Comparison of ENCODE assay signal across 18 cellular contexts in genomic region chr2:170350929-170351826, GRCh38.
"Had no signal": no experiment of that assay in that cellular context is flagged by ENCODE, and none has a peak within 500 bp of the region (broad histone marks: within the 10 kb centered on the region; RNA-seq: fewer than 3 reads in every experiment).

No MANE protein-coding gene starts in this region.

- H3K4me1 ChIP-seq: adrenal gland, gastroesophageal sphincter, parathyroid adenoma, stomach, testis, upper lobe of left lung had no signal

- H3K36me3 Mint-ChIP-seq: activated naive CD4-positive, alpha-beta T cell treated with anti-CD3 and anti-CD28 coated beads, Interleukin-2, amount 50 U/mL, for 24 hours; naive B cell had no signal

- H3K36me3 ChIP-seq: adrenal gland, gastroesophageal sphincter, neutrophil, stomach, upper lobe of left lung had no signal

- DNase-seq: activated CD4-positive, alpha-beta memory T cell treated with anti-CD3 and anti-CD28 coated beads, Interleukin-2, amount 10 ng/mL, durations not matched to agents 7 days and 5 days; activated CD4-positive, alpha-beta T cell treated with anti-CD3 and anti-CD28 coated beads for 4 hours; activated T-cell treated with anti-CD3 and anti-CD28 coated beads, Interleukin-2, amount 50 U/mL, for 24 hours; adrenal gland; dermis blood vessel endothelial cell; effector memory CD8-positive, alpha-beta T cell; islet precursor cell; naive B cell; stimulated activated CD4-positive, alpha-beta T cell treated with anti-CD3 and anti-CD28 coated beads, Interleukin-12 subunit alpha, Interleukin-12 subunit beta, amount 100 ng/mL, for 4 hours; stimulated activated CD4-positive, alpha-beta T cell treated with anti-CD3 and anti-CD28 coated beads, Interleukin-2, amount 100 ng/mL, for 24 hours; stomach; testis; upper lobe of left lung had no signal

- H3K4me3 Mint-ChIP-seq: activated CD4-positive, alpha-beta memory T cell treated with anti-CD3 and anti-CD28 coated beads, Interleukin-2, amount 10 ng/mL, durations not matched to agents 7 days and 5 days; activated naive CD4-positive, alpha-beta T cell treated with anti-CD3 and anti-CD28 coated beads, Interleukin-2, amount 50 U/mL, for 24 hours; activated T-cell treated with anti-CD3 and anti-CD28 coated beads, Interleukin-2, amount 50 U/mL, for 24 hours; effector memory CD8-positive, alpha-beta T cell; naive B cell had no signal

- H3K9me3 ChIP-seq: adrenal gland, gastroesophageal sphincter, neutrophil, stomach, testis, upper lobe of left lung had no signal

- H3K4me3 ChIP-seq: adrenal gland, gastroesophageal sphincter, lung, stomach, testis, upper lobe of left lung had no signal

- H3K27me3 Mint-ChIP-seq: activated CD4-positive, alpha-beta memory T cell treated with anti-CD3 and anti-CD28 coated beads, Interleukin-2, amount 10 ng/mL, durations not matched to agents 7 days and 5 days had no signal

- H3K27ac ChIP-seq: adrenal gland, gastroesophageal sphincter, neutrophil, parathyroid adenoma, stomach, testis, upper lobe of left lung had no signal

- H3K9me3 Mint-ChIP-seq: activated CD4-positive, alpha-beta memory T cell treated with anti-CD3 and anti-CD28 coated beads, Interleukin-2, amount 10 ng/mL, durations not matched to agents 7 days and 5 days; activated naive CD4-positive, alpha-beta T cell treated with anti-CD3 and anti-CD28 coated beads, Interleukin-2, amount 50 U/mL, for 24 hours; activated T-cell treated with anti-CD3 and anti-CD28 coated beads, Interleukin-2, amount 50 U/mL, for 24 hours; effector memory CD8-positive, alpha-beta T cell; naive B cell had no signal

- H3K27ac Mint-ChIP-seq: activated CD4-positive, alpha-beta memory T cell treated with anti-CD3 and anti-CD28 coated beads, Interleukin-2, amount 10 ng/mL, durations not matched to agents 7 days and 5 days; activated naive CD4-positive, alpha-beta T cell treated with anti-CD3 and anti-CD28 coated beads, Interleukin-2, amount 50 U/mL, for 24 hours; activated T-cell treated with anti-CD3 and anti-CD28 coated beads, Interleukin-2, amount 50 U/mL, for 24 hours; effector memory CD8-positive, alpha-beta T cell; naive B cell had no signal

- H3K9ac ChIP-seq: parathyroid adenoma had no signal

- H3K79me2 ChIP-seq: parathyroid adenoma had no signal

- H3K27me3 ChIP-seq: adrenal gland, neutrophil, stomach, testis, upper lobe of left lung had no signal

- H2AFZ ChIP-seq: parathyroid adenoma had no signal
